In genomic region chr17:4944163-4944553, GRCh38 we compare ENCODE assay signal across 6 cellular contexts. TPM values are rescaled to one million over a fixed set of nuclear protein-coding genes. Genes with fewer than 3 reads are reported as not detected.
A peak's percentile ranks its signal among the peaks of the same experiment; 100 is the strongest.
DNase-seq lines count a peak whose midpoint lies in the region; ATAC-seq and TF ChIP-seq lines count a peak whose summit lies in the region.

No MANE protein-coding gene starts in this region.

- DNase-seq in CD14-positive monocyte (ENCODE audit: low spot score) (no peak), PC-9 (no peak), fibroblast of lung (ENCODE audit: low read depth in 2 of 2) (no peak), HT-29 (ENCODE audit: low spot score) (no peak), islet precursor cell (no peak)

- H3K4me3 ChIP-seq in PC-9: no peak overlapping the region
- no peak overlapping the region for H3K4me3 ChIP-seq in fibroblast of lung (replicated peaks in 1 of 4; ENCODE audit: control extremely low read depth in 1 of 4, insufficient read depth in 1 of 4, low read depth in 3 of 4, low read length in 4 of 4)

- H3K4me3 Mint-ChIP-seq in CD14-positive monocyte: peak overlapping the region; percentile 68 to 86

- TF ChIP-seq CTCF in CD14-positive monocyte (IDR thresholded peaks at IDR 0.05): no peak
- no peak for TF ChIP-seq CTCF in PC-9 (conservative IDR thresholded peaks at IDR 0.05)
- TF ChIP-seq CTCF in fibroblast of lung (conservative IDR thresholded peaks at IDR 0.05 in 1 of 2, IDR thresholded peaks at IDR 0.05 in 1 of 2; ENCODE audit: low read depth in 1 of 2, low read length in 2 of 2): no peak

- H3K27me3 ChIP-seq in PC-9 (ENCODE audit: insufficient read depth, low read depth): no peaks in the 10 kb centered on the region
- H3K27me3 ChIP-seq in fibroblast of lung (ENCODE audit: control insufficient read depth, insufficient read depth, low read length): no peaks in the 10 kb centered on the region

- H2AFZ ChIP-seq in PC-9: no peak overlapping the region
- no peak overlapping the region for H2AFZ ChIP-seq in fibroblast of lung (ENCODE audit: low read length)

- H3K9ac ChIP-seq in fibroblast of lung (ENCODE audit: insufficient read depth, low read length): no peak overlapping the region

- H4K20me1 ChIP-seq in PC-9 (ENCODE audit: insufficient read depth) (peaks cover 39% of the 10 kb centered on the region), fibroblast of lung (ENCODE audit: control insufficient read depth, extremely low read depth, insufficient read depth, low read length) (peaks cover 2% of the 10 kb centered on the region)

- no peaks in the 10 kb centered on the region for H3K9me2 ChIP-seq in PC-9 (ENCODE audit: insufficient read depth)

- H3K4me1 Mint-ChIP-seq in CD14-positive monocyte: peaks cover 67% of the 10 kb centered on the region

- no peak overlapping the region for H3K4me2 ChIP-seq in PC-9
- no peak overlapping the region for H3K4me2 ChIP-seq in fibroblast of lung (ENCODE audit: extremely low read depth, insufficient read depth, low read length)

- H3K27me3 Mint-ChIP-seq in CD14-positive monocyte (ENCODE audit: low read depth in 3 of 3): peaks cover 0 to 5% (median 0%) of the 10 kb centered on the region in 3 donors

- H3K79me2 ChIP-seq in PC-9 (ENCODE audit: low read depth): peaks cover 80% of the 10 kb centered on the region
- peaks cover 81% of the 10 kb centered on the region for H3K79me2 ChIP-seq in fibroblast of lung (ENCODE audit: control insufficient read depth, insufficient read depth, low read length)

- intact Hi-C loops in CD14-positive monocyte (cut with micrococcal nuclease) (no loop called here), PC-9 (cut with micrococcal nuclease; ENCODE audit: unreplicated experiment) (loop anchor here (10.0 kb wide), 1 partner anchor 109 kb away; the partner anchor contains the start of gene MINK1)

- H3K9me3 ChIP-seq in PC-9 (ENCODE audit: insufficient read depth, low read depth) (no peaks in the 10 kb centered on the region), fibroblast of lung (ENCODE audit: control insufficient read depth, insufficient read depth, low read depth, low read length) (no peaks in the 10 kb centered on the region)

- peaks cover 88% of the 10 kb centered on the region for H3F3A ChIP-seq in PC-9 (ENCODE audit: insufficient read depth, low read depth)

- H3K36me3 ChIP-seq in PC-9 (ENCODE audit: low read depth) (peaks cover 34% of the 10 kb centered on the region), fibroblast of lung (ENCODE audit: control insufficient read depth, insufficient read depth, low read length) (peaks cover 27% of the 10 kb centered on the region)

- H3K27ac ChIP-seq in PC-9 (peak overlapping the region; percentile 99), fibroblast of lung (ENCODE audit: insufficient read depth, low read length) (peak overlapping the region; percentile 74)

- peaks cover 32% of the 10 kb centered on the region for H3K4me1 ChIP-seq in PC-9 (replicated peaks; ENCODE audit: insufficient read depth)
- H3K4me1 ChIP-seq in fibroblast of lung (ENCODE audit: control insufficient read depth, extremely low read depth, insufficient read depth, low read length): peaks cover 25% of the 10 kb centered on the region

- no peak for ATAC-seq in HG03520 (IDR thresholded peaks at IDR 0.05; ENCODE audit: unreplicated experiment)

- peaks cover 44 to 51% of the 10 kb centered on the region in 2 donors for H3K36me3 Mint-ChIP-seq in CD14-positive monocyte

- no TSS peak for BruUV-seq in PC-9 (replicated peaks; lab: Mats Ljungman, UMichigan)

- POLR2A ChIA-PET in PC-9 (lab: Charles Lee; ENCODE audit: unreplicated experiment): interaction anchor here (0.8 to 1.6 kb wide), 2 partner anchors 23 to 468 kb away, joined by 3 to 7 read pairs; partner anchors contain the start of gene SPAG7

- H3K27ac Mint-ChIP-seq in CD14-positive monocyte: peak overlapping the region; percentile 95 to 99 (median 97)

- H3K9me3 Mint-ChIP-seq in CD14-positive monocyte: no peaks in the 10 kb centered on the region

- CTCF ChIA-PET in PC-9 (lab: Charles Lee): no interaction called here

RNA-seq across cellular contexts. Expression of gene RNF167, which starts 4.1 kb away (rescaled TPM):
- polyA plus RNA-seq in CD14-positive monocyte (10 to 100 TPM; 17.2 to 20.6 TPM), fibroblast of lung (52.6 and 83.5 TPM in 2 replicates)
- total RNA-seq in PC-9 (2021) (122 and 135 TPM in 2 replicates), fibroblast of lung (13.6 and 22.8 TPM in 2 replicates)
- 67.1 and 105 TPM in 2 replicates for polyA plus RNA-seq in fibroblast of lung (2012)
- polyA minus RNA-seq in fibroblast of lung (ENCODE audit: low replicate concordance): 97.9 and 127 TPM in 2 replicates
- 51.1 and 62.9 TPM in 2 replicates for total RNA-seq in HT-29 (2014; rRNA removed; shearing (Covaris generic))

RNA-seq across cellular contexts. Expression of gene PFN1, which starts 4.2 kb away (rescaled TPM):
- polyA plus RNA-seq in CD14-positive monocyte: 1,000 to 10,000 TPM; 1,582 to 1,613 TPM
- total RNA-seq in PC-9 (2021): 1,101 and 1,459 TPM in 2 replicates
- 258 and 422 TPM in 2 replicates for total RNA-seq in fibroblast of lung
- 870 and 1,199 TPM in 2 replicates for polyA plus RNA-seq in fibroblast of lung
- 1,472 and 2,070 TPM in 2 replicates for polyA plus RNA-seq in fibroblast of lung (2012)
- polyA minus RNA-seq in fibroblast of lung (ENCODE audit: low replicate concordance): 622 and 777 TPM in 2 replicates
- total RNA-seq in HT-29 (2014; rRNA removed; shearing (Covaris generic)): 2,317 and 2,656 TPM in 2 replicates

RNA-seq across cellular contexts. Expression of gene SLC25A11, which starts 4.3 kb away (rescaled TPM):
- polyA plus RNA-seq in CD14-positive monocyte (100 to 1,000 TPM; 111 to 138 TPM), fibroblast of lung (29.2 and 45.8 TPM in 2 replicates)
- total RNA-seq in PC-9 (2021) (50.7 and 56.2 TPM in 2 replicates), fibroblast of lung (50.3 and 59.3 TPM in 2 replicates)
- 40.3 and 62.5 TPM in 2 replicates for polyA plus RNA-seq in fibroblast of lung (2012)
- polyA minus RNA-seq in fibroblast of lung (ENCODE audit: low replicate concordance): 99.6 and 148 TPM in 2 replicates
- total RNA-seq in HT-29 (2014; rRNA removed; shearing (Covaris generic)): 58.8 and 83.6 TPM in 2 replicates

RNA-seq across cellular contexts. Expression of gene ENO3, which starts 6.8 kb away (rescaled TPM):
- polyA plus RNA-seq in CD14-positive monocyte (under 1 TPM; 0.36 to 0.60 TPM), fibroblast of lung (2.0 and 2.3 TPM in 2 replicates)
- total RNA-seq in PC-9 (2021) (29.0 and 37.2 TPM in 2 replicates), fibroblast of lung (1.8 and 4.3 TPM in 2 replicates)
- 3.4 and 3.8 TPM in 2 replicates for polyA plus RNA-seq in fibroblast of lung (2012)
- 2.3 TPM in 1 of 2 replicates, not detected in the other for polyA minus RNA-seq in fibroblast of lung (ENCODE audit: low replicate concordance)
- 2.8 and 4.7 TPM in 2 replicates for total RNA-seq in HT-29 (2014; rRNA removed; shearing (Covaris generic))

RNA-seq across cellular contexts. Expression of gene GP1BA, which starts 12.1 kb away (rescaled TPM):
- polyA plus RNA-seq in CD14-positive monocyte: under 1 TPM; 0.24 to 0.29 TPM
- total RNA-seq in PC-9 (2021): not detected in 2 replicates
- total RNA-seq in fibroblast of lung: not detected in 2 replicates
- polyA plus RNA-seq in fibroblast of lung: not detected in 2 replicates
- polyA plus RNA-seq in fibroblast of lung (2012): 0.23 and 0.33 TPM in 2 replicates
- not detected in 2 replicates for polyA minus RNA-seq in fibroblast of lung (ENCODE audit: low replicate concordance)
- not detected in 2 replicates for total RNA-seq in HT-29 (2014; rRNA removed; shearing (Covaris generic))
